ENCODE assay signal across 15 cellular contexts in genomic region chr4:136156947-136157346, GRCh38.
DNase-seq lines count a peak whose midpoint lies in the region; ATAC-seq and TF ChIP-seq lines count a peak whose summit lies in the region.
"Had no signal": no experiment of that assay in that cellular context is flagged by ENCODE, and none has a peak within 500 bp of the region (broad histone marks: within the 10 kb centered on the region; RNA-seq: fewer than 3 reads in every experiment).

No MANE protein-coding gene starts in this region.

- ATAC-seq in GM23338 (peak; percentile 51), WTC11 (peak; percentile 82), right cardiac atrium (no peak), GM18511 (IDR thresholded peaks at IDR 0.05; ENCODE audit: unreplicated experiment) (no peak)

- no peaks in the 10 kb centered on the region for H3K79me2 ChIP-seq in GM23338 (replicated peaks; ENCODE audit: insufficient read depth)

- no peaks in the 10 kb centered on the region for H3K79me1 ChIP-seq in neuronal stem cell (ENCODE audit: low read depth, low read length)

- POLR2A ChIA-PET in WTC11 (lab: Charles Lee): interaction anchor here (0.6 kb wide), 1 partner anchor 454 kb away, joined by 4 read pairs; no protein-coding TSS in a partner anchor
- POLR2A ChIA-PET in RWPE1 (lab: Yijun Ruan, JAX; ENCODE audit: low non-redundant PET): no interaction called here

- TF ChIP-seq CTCF in GM23338 (conservative IDR thresholded peaks at IDR 0.05; ENCODE audit: low read depth in 2 of 2) (no peak), WTC11 (IDR thresholded peaks at IDR 0.05) (no peak), RWPE1 (conservative IDR thresholded peaks at IDR 0.05; ENCODE audit: low read depth) (no peak)

- no peak overlapping the region for H3K23ac ChIP-seq in neuronal stem cell (ENCODE audit: low read depth, low read length, poor library complexity)

- no peak overlapping the region for H2BK5ac ChIP-seq in neuronal stem cell (ENCODE audit: low read length)

- H3K9me3 Mint-ChIP-seq in GM23338 (peaks cover 11% of the 10 kb centered on the region), WTC11 (peaks cover 6% of the 10 kb centered on the region)

- H3K14ac ChIP-seq in neuronal stem cell (ENCODE audit: low read length): no peak overlapping the region

- no peak overlapping the region for H3K27ac Mint-ChIP-seq in GM23338
- H3K27ac Mint-ChIP-seq in WTC11: peak overlapping the region; percentile 32; the same call in 1 of the 2 replicates
- H3K27ac Mint-ChIP-seq: CD14-positive monocyte; CD4-positive, alpha-beta memory T cell had no signal

- WGBS in neuronal stem cell (ENCODE audit: extremely low coverage in 2 of 2, insufficient read length in 2 of 2, insufficient replicate concordance in 1 of 2), 2 donors: no CpG with 5 or more reads among the region's 1 CpG
- WGBS in right cardiac atrium: 60% methylated on average over 1 of the region's 1 CpG

- no peak overlapping the region for H3K18ac ChIP-seq in neuronal stem cell (ENCODE audit: low read length)

- no peak overlapping the region for H2BK120ac ChIP-seq in neuronal stem cell (ENCODE audit: low read depth, low read length)

- H3K36me3 Mint-ChIP-seq in GM23338 (ENCODE audit: low read depth) (peaks cover 13% of the 10 kb centered on the region), WTC11 (peaks cover 6% of the 10 kb centered on the region)
- H3K36me3 Mint-ChIP-seq: CD14-positive monocyte; CD4-positive, alpha-beta memory T cell had no signal

- CTCF ChIA-PET in WTC11 (lab: Charles Lee) (no interaction called here), RWPE1 (lab: Yijun Ruan, JAX) (interaction anchor here (0.5 to 0.6 kb wide), 2 partner anchors 615 to 1913 kb away, joined by 3 read pairs; no protein-coding TSS in a partner anchor)

- H3K9ac ChIP-seq in neuronal stem cell (ENCODE audit: low read depth, low read length, poor library complexity): no peak overlapping the region
- H3K9ac ChIP-seq: BLaER1 had no signal

- H3K27me3 Mint-ChIP-seq in GM23338 (ENCODE audit: insufficient read depth, low read depth, poor library complexity) (no peaks in the 10 kb centered on the region), WTC11 (ENCODE audit: low read depth) (no peaks in the 10 kb centered on the region)
- H3K27me3 Mint-ChIP-seq: CD4-positive, alpha-beta memory T cell had no signal

- H3K4me1 ChIP-seq in GM23338 (ENCODE audit: insufficient read depth) (peaks cover 7% of the 10 kb centered on the region; the same call in 1 of the 2 replicates), neuronal stem cell (ENCODE audit: control insufficient read depth in 2 of 2, insufficient read depth in 1 of 2, low read depth in 1 of 2, low read length in 2 of 2) (peaks cover 3 to 4% of the 10 kb centered on the region in 2 donors), right cardiac atrium (ENCODE audit: control insufficient read depth, insufficient read depth, low read length) (no peaks in the 10 kb centered on the region)
- H3K4me1 ChIP-seq: BLaER1 had no signal

- H2BK15ac ChIP-seq in neuronal stem cell (ENCODE audit: low read length): no peak overlapping the region

- intact Hi-C loops in right cardiac atrium (cut with DNase I): no loop called here

- H2AFZ ChIP-seq in GM23338 (peak overlapping the region; percentile 80; the same call in 1 of the 2 replicates), neuronal stem cell (ENCODE audit: low read length) (peak overlapping the region; percentile 78)

- H3K4me3 ChIP-seq in GM23338 (no peak overlapping the region), neuronal stem cell (ENCODE audit: low read length in 2 of 2) (no peak overlapping the region), right cardiac atrium (ENCODE audit: low read length) (no peak overlapping the region)
- H3K4me3 ChIP-seq: BLaER1 had no signal

- H3K4me3 Mint-ChIP-seq in GM23338 (no peak overlapping the region), WTC11 (no peak overlapping the region)
- H3K4me3 Mint-ChIP-seq: CD14-positive monocyte; CD4-positive, alpha-beta memory T cell had no signal

- H2AK5ac ChIP-seq in neuronal stem cell (ENCODE audit: low read depth, low read length): no peak overlapping the region

- H3K27me3 ChIP-seq in GM23338 (ENCODE audit: insufficient read depth): no peaks in the 10 kb centered on the region
- no peaks in the 10 kb centered on the region for H3K27me3 ChIP-seq in neuronal stem cell (ENCODE audit: control insufficient read depth in 3 of 3, insufficient read depth in 3 of 3, low read depth in 1 of 3, low read length in 3 of 3)
- H3K27me3 ChIP-seq in right cardiac atrium (ENCODE audit: control insufficient read depth, insufficient read depth): no peaks in the 10 kb centered on the region
- H3K27me3 ChIP-seq: BLaER1 had no signal

- DNase-seq in GM23338 (ENCODE audit: low spot score) (peak; percentile 16), NCI-H69 (lab: John Stamatoyannopoulos, UW) (peak; percentile 4), WTC11 (ENCODE audit: low spot score) (no peak), neuronal stem cell (ENCODE audit: low spot score) (no peak), right cardiac atrium (no peak), RWPE1 (ENCODE audit: low spot score) (no peak)
- DNase-seq: CD4-positive, alpha-beta memory T cell; DMS153; DMS79; GF-D8; HCEC 1CT; KG1 had no signal

- H3K36me3 ChIP-seq in GM23338 (ENCODE audit: insufficient read depth): no peaks in the 10 kb centered on the region
- H3K36me3 ChIP-seq in neuronal stem cell (replicated peaks in 1 of 2; ENCODE audit: control insufficient read depth in 2 of 2, insufficient read depth in 2 of 2, low read length in 2 of 2): no peaks in the 10 kb centered on the region
- H3K36me3 ChIP-seq: BLaER1 had no signal

- no peaks in the 10 kb centered on the region for H4K20me1 ChIP-seq in GM23338 (replicated peaks; ENCODE audit: insufficient read depth)
- H4K20me1 ChIP-seq: BLaER1 had no signal

- H3K4me1 Mint-ChIP-seq in GM23338 (peaks cover 9% of the 10 kb centered on the region; the same call in 2 of the 3 replicates), WTC11 (peaks cover 21% of the 10 kb centered on the region)
- H3K4me1 Mint-ChIP-seq: CD14-positive monocyte; CD4-positive, alpha-beta memory T cell had no signal

- no peak overlapping the region for H4K91ac ChIP-seq in neuronal stem cell (ENCODE audit: low read depth, low read length, poor library complexity)

- no peaks in the 10 kb centered on the region for H3K9me2 ChIP-seq in GM23338 (ENCODE audit: insufficient read depth)

- no peaks in the 10 kb centered on the region for H3F3A ChIP-seq in GM23338 (replicated peaks; ENCODE audit: low read depth)

- H3K4me2 ChIP-seq in GM23338: no peak overlapping the region
- H3K4me2 ChIP-seq in neuronal stem cell (ENCODE audit: insufficient read depth, low read length, poor library complexity, severe bottlenecking): no peak overlapping the region
- H3K4me2 ChIP-seq: BLaER1 had no signal

- H3K27ac ChIP-seq in GM23338 (ENCODE audit: low read depth): no peak overlapping the region
- H3K27ac ChIP-seq in neuronal stem cell (replicated peaks; ENCODE audit: low read length): no peak overlapping the region
- H3K27ac ChIP-seq in right cardiac atrium (ENCODE audit: low read length): no peak overlapping the region
- no peak overlapping the region for H3K27ac ChIP-seq in RWPE1
- H3K27ac ChIP-seq: BLaER1 had no signal

- H3K9me3 ChIP-seq in neuronal stem cell (replicated peaks in 1 of 2; ENCODE audit: control insufficient read depth in 2 of 2, insufficient read depth in 1 of 2, low read depth in 1 of 2, low read length in 2 of 2) (peaks cover 0 to under 1% of the 10 kb centered on the region in 2 donors), right cardiac atrium (ENCODE audit: control insufficient read depth, low read length) (no peaks in the 10 kb centered on the region)

- no peak overlapping the region for H4K8ac ChIP-seq in neuronal stem cell (ENCODE audit: low read depth, low read length)

- no peak overlapping the region for H3K4ac ChIP-seq in neuronal stem cell (ENCODE audit: low read length)

- no peak overlapping the region for H2BK12ac ChIP-seq in neuronal stem cell (ENCODE audit: low read length)

TF ChIP-seq in GM23338, 12 proteins besides CTCF, POLR2A, EP300 and RAD21 (continues in another document):
- no peak for TF ChIP-seq CREB1 (CRISPR knock-in tag; IDR thresholded peaks at IDR 0.05; ENCODE audit: low read depth)
- TF ChIP-seq, protein P1, sequence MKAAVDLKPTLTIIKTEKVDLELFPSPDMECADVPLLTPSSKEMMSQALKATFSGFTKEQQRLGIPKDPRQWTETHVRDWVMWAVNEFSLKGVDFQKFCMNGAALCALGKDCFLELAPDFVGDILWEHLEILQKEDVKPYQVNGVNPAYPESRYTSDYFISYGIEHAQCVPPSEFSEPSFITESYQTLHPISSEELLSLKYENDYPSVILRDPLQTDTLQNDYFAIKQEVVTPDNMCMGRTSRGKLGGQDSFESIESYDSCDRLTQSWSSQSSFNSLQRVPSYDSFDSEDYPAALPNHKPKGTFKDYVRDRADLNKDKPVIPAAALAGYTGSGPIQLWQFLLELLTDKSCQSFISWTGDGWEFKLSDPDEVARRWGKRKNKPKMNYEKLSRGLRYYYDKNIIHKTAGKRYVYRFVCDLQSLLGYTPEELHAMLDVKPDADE (IDR thresholded peaks at IDR 0.05): no peak
- no peak for TF ChIP-seq JUNB (IDR thresholded peaks at IDR 0.05; ENCODE audit: unreplicated experiment)

TF ChIP-seq in WTC11, 78 proteins besides CTCF, POLR2A, EP300 and RAD21 (continues in another document):
- TF ChIP-seq FOXK1 (CRISPR knock-in tag; IDR thresholded peaks at IDR 0.05) (no peak), ZNF317 (CRISPR knock-in tag; IDR thresholded peaks at IDR 0.05; ENCODE audit: borderline replicate concordance, low read depth) (no peak), TP53 (CRISPR knock-in tag; IDR thresholded peaks at IDR 0.05) (no peak), GABPB1 (CRISPR knock-in tag; IDR thresholded peaks at IDR 0.05) (no peak), ZMAT4 (CRISPR knock-in tag; IDR thresholded peaks at IDR 0.05) (no peak), NR3C1 (CRISPR knock-in tag; conservative IDR thresholded peaks at IDR 0.05; ENCODE audit: low read depth) (no peak), SP1 (CRISPR knock-in tag; conservative IDR thresholded peaks at IDR 0.05) (no peak), NFATC4 (CRISPR knock-in tag; IDR thresholded peaks at IDR 0.05) (no peak)

Comparison
In these comparisons a context has a peak if more than half of its experiments do, and no peak if none do; other contexts are left out.
1. ATAC-seq: peak in GM23338 (single experiment) and WTC11 (single experiment); none in right cardiac atrium (0 of 2) and GM18511 (single experiment).
2. DNase-seq: peak in GM23338 (single experiment) and NCI-H69 (single experiment); none in WTC11 (single experiment), neuronal stem cell (single experiment), right cardiac atrium (0 of 3) and RWPE1 (single experiment).